In genomic region chr7:80210400-80210799, GRCh38 we compare ENCODE assay signal across 1 cellular context.
TF ChIP-seq lines count a peak whose summit lies in the region.

No MANE protein-coding gene starts in this region.

TF ChIP-seq in liver, 16 proteins besides CTCF, POLR2A, EP300 and RAD21 (continued from another document):
- TF ChIP-seq, protein P1, sequence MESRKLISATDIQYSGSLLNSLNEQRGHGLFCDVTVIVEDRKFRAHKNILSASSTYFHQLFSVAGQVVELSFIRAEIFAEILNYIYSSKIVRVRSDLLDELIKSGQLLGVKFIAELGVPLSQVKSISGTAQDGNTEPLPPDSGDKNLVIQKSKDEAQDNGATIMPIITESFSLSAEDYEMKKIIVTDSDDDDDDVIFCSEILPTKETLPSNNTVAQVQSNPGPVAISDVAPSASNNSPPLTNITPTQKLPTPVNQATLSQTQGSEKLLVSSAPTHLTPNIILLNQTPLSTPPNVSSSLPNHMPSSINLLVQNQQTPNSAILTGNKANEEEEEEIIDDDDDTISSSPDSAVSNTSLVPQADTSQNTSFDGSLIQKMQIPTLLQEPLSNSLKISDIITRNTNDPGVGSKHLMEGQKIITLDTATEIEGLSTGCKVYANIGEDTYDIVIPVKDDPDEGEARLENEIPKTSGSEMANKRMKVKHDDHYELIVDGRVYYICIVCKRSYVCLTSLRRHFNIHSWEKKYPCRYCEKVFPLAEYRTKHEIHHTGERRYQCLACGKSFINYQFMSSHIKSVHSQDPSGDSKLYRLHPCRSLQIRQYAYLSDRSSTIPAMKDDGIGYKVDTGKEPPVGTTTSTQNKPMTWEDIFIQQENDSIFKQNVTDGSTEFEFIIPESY (IDR thresholded peaks at IDR 0.05), result no peak
- TF ChIP-seq FOXA2 (IDR thresholded peaks at IDR 0.05) (peak; percentile 98), TAF1 (conservative IDR thresholded peaks at IDR 0.05) (no peak)
